In the genomic region with DNA sequence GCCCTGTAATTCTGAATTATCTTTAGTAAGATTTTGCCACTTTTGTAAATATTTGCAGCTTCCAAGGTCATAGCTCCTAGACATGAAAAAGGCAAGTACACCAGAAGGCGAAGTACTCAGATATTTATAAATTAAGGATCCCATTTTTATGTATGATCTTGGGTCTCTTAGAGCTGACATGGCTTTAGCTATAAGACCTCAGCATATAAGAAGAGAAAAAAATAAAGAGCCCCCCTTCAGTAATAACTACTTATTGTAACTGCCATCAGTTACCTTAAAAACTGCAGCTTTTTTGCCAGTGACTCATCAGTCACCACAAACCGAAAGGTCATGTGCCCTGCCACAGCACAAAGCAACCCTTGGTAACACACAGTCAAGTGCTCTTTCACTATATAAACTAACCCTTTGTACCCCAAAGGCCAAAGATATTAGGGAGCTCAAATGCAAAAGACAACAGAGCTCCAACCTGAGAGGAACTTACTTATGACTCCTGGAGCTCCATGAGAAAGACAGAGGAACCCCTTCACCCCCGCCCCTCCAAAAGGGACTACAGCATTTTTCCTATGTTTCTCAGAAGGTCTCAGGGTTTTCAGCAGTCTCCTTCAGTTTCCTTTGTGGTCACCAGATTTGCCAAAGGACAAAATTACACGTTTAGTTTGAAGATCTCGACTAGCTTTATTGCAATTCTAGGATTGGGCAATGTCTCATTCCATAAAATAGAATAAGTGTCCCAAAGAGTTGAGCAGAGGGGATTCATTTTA, we compare ENCODE assay signal across 1 cellular context.
TF ChIP-seq lines count a peak whose summit lies in the region.

No MANE protein-coding gene starts in this region.

TF ChIP-seq in GM12878, 131 proteins besides CTCF, POLR2A, EP300 and RAD21 (continued from another document):
- TF ChIP-seq, protein P1, sequence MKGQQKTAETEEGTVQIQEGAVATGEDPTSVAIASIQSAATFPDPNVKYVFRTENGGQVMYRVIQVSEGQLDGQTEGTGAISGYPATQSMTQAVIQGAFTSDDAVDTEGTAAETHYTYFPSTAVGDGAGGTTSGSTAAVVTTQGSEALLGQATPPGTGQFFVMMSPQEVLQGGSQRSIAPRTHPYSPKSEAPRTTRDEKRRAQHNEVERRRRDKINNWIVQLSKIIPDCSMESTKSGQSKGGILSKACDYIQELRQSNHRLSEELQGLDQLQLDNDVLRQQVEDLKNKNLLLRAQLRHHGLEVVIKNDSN (IDR thresholded peaks at IDR 0.05; ENCODE audit: borderline replicate concordance, extremely low read length, insufficient read depth, low read depth, low read length): peak; percentile 9
- TF ChIP-seq CBFB (IDR thresholded peaks at IDR 0.05; ENCODE audit: low read depth) (0 out of 2 replicates have a peak, but pooled peaks have one; percentile 44), YY1 (IDR thresholded peaks at IDR 0.05; ENCODE audit: low read depth, low read length) (no peak), MXI1 (IDR thresholded peaks at IDR 0.05; ENCODE audit: low read depth, low read length) (no peak), RELA (IDR thresholded peaks at IDR 0.05; ENCODE audit: borderline replicate concordance, partially characterized antibody) (no peak), SRF (IDR thresholded peaks at IDR 0.05; ENCODE audit: low read depth in 2 of 2, low read length in 2 of 2) (no peak), CHD2 (IDR thresholded peaks at IDR 0.05; ENCODE audit: borderline replicate concordance, low read depth, low read length) (0 out of 2 replicates have a peak, but pooled peaks have one; percentile 15), SMAD1 (IDR thresholded peaks at IDR 0.05; ENCODE audit: low read depth, partially characterized antibody) (no peak), JUNB (IDR thresholded peaks at IDR 0.05) (peak; percentile 8; the same call in 1 of the 2 replicates), EGR1 (IDR thresholded peaks at IDR 0.05; ENCODE audit: borderline replicate concordance in 1 of 2, low read depth in 2 of 2, low read length in 2 of 2) (no peak), HDGF (IDR thresholded peaks at IDR 0.05) (no peak), HCFC1 (IDR thresholded peaks at IDR 0.05; ENCODE audit: low read length) (no peak), HDAC2 (IDR thresholded peaks at IDR 0.05) (no peak), RBBP5 (conservative IDR thresholded peaks at IDR 0.05) (no peak), NR2C1 (IDR thresholded peaks at IDR 0.05) (no peak), BMI1 (IDR thresholded peaks at IDR 0.05; ENCODE audit: borderline replicate concordance) (no peak), MTA3 (IDR thresholded peaks at IDR 0.05; ENCODE audit: borderline replicate concordance, low read length) (no peak), SP1 (IDR thresholded peaks at IDR 0.05; ENCODE audit: low read depth, low read length) (no peak), RAD51 (IDR thresholded peaks at IDR 0.05) (peak; percentile 87), ATF7 (IDR thresholded peaks at IDR 0.05; ENCODE audit: low read depth) (no peak), RB1 (IDR thresholded peaks at IDR 0.05; ENCODE audit: borderline replicate concordance) (no peak), NFYA (IDR thresholded peaks at IDR 0.05; ENCODE audit: borderline replicate concordance, low read depth, low read length) (no peak), RFX5 (IDR thresholded peaks at IDR 0.05; ENCODE audit: low read depth, low read length) (0 out of 2 replicates have a peak, but pooled peaks have one; percentile 59), NBN (IDR thresholded peaks at IDR 0.05) (no peak), IKZF1 (conservative IDR thresholded peaks at IDR 0.05) (0 out of 2 replicates have a peak, but pooled peaks have one; percentile 14), IKZF2 (IDR thresholded peaks at IDR 0.05) (peak; percentile 30 to 38; a peak in 2 of 4 replicates), MTA2 (IDR thresholded peaks at IDR 0.05; ENCODE audit: low read depth) (peak; percentile 26; the same call in 1 of the 2 replicates), RUNX3 (IDR thresholded peaks at IDR 0.05; ENCODE audit: low read length) (peak; percentile 75)
- TF ChIP-seq, protein P2, sequence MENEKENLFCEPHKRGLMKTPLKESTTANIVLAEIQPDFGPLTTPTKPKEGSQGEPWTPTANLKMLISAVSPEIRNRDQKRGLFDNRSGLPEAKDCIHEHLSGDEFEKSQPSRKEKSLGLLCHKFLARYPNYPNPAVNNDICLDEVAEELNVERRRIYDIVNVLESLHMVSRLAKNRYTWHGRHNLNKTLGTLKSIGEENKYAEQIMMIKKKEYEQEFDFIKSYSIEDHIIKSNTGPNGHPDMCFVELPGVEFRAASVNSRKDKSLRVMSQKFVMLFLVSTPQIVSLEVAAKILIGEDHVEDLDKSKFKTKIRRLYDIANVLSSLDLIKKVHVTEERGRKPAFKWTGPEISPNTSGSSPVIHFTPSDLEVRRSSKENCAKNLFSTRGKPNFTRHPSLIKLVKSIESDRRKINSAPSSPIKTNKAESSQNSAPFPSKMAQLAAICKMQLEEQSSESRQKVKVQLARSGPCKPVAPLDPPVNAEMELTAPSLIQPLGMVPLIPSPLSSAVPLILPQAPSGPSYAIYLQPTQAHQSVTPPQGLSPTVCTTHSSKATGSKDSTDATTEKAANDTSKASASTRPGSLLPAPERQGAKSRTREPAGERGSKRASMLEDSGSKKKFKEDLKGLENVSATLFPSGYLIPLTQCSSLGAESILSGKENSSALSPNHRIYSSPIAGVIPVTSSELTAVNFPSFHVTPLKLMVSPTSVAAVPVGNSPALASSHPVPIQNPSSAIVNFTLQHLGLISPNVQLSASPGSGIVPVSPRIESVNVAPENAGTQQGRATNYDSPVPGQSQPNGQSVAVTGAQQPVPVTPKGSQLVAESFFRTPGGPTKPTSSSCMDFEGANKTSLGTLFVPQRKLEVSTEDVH (IDR thresholded peaks at IDR 0.05; ENCODE audit: low read depth, partially characterized antibody): no peak
- TF ChIP-seq, protein P3, sequence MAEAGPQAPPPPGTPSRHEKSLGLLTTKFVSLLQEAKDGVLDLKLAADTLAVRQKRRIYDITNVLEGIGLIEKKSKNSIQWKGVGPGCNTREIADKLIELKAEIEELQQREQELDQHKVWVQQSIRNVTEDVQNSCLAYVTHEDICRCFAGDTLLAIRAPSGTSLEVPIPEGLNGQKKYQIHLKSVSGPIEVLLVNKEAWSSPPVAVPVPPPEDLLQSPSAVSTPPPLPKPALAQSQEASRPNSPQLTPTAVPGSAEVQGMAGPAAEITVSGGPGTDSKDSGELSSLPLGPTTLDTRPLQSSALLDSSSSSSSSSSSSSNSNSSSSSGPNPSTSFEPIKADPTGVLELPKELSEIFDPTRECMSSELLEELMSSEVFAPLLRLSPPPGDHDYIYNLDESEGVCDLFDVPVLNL (IDR thresholded peaks at IDR 0.05; ENCODE audit: low read depth, low read length): no peak
- TF ChIP-seq, protein P4, sequence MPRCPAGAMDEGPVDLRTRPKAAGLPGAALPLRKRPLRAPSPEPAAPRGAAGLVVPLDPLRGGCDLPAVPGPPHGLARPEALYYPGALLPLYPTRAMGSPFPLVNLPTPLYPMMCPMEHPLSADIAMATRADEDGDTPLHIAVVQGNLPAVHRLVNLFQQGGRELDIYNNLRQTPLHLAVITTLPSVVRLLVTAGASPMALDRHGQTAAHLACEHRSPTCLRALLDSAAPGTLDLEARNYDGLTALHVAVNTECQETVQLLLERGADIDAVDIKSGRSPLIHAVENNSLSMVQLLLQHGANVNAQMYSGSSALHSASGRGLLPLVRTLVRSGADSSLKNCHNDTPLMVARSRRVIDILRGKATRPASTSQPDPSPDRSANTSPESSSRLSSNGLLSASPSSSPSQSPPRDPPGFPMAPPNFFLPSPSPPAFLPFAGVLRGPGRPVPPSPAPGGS (IDR thresholded peaks at IDR 0.05; ENCODE audit: borderline replicate concordance, insufficient read depth, low read depth, low read length, poor library complexity, severe bottlenecking): no peak
- TF ChIP-seq, protein P5, sequence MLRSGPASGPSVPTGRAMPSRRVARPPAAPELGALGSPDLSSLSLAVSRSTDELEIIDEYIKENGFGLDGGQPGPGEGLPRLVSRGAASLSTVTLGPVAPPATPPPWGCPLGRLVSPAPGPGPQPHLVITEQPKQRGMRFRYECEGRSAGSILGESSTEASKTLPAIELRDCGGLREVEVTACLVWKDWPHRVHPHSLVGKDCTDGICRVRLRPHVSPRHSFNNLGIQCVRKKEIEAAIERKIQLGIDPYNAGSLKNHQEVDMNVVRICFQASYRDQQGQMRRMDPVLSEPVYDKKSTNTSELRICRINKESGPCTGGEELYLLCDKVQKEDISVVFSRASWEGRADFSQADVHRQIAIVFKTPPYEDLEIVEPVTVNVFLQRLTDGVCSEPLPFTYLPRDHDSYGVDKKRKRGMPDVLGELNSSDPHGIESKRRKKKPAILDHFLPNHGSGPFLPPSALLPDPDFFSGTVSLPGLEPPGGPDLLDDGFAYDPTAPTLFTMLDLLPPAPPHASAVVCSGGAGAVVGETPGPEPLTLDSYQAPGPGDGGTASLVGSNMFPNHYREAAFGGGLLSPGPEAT (IDR thresholded peaks at IDR 0.05; ENCODE audit: low read depth): peak; percentile 52; the same call in 1 of the 2 replicates
- TF ChIP-seq, protein P6, sequence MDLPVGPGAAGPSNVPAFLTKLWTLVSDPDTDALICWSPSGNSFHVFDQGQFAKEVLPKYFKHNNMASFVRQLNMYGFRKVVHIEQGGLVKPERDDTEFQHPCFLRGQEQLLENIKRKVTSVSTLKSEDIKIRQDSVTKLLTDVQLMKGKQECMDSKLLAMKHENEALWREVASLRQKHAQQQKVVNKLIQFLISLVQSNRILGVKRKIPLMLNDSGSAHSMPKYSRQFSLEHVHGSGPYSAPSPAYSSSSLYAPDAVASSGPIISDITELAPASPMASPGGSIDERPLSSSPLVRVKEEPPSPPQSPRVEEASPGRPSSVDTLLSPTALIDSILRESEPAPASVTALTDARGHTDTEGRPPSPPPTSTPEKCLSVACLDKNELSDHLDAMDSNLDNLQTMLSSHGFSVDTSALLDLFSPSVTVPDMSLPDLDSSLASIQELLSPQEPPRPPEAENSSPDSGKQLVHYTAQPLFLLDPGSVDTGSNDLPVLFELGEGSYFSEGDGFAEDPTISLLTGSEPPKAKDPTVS (IDR thresholded peaks at IDR 0.05; ENCODE audit: low read depth, low read length): no peak
- TF ChIP-seq, protein P7, sequence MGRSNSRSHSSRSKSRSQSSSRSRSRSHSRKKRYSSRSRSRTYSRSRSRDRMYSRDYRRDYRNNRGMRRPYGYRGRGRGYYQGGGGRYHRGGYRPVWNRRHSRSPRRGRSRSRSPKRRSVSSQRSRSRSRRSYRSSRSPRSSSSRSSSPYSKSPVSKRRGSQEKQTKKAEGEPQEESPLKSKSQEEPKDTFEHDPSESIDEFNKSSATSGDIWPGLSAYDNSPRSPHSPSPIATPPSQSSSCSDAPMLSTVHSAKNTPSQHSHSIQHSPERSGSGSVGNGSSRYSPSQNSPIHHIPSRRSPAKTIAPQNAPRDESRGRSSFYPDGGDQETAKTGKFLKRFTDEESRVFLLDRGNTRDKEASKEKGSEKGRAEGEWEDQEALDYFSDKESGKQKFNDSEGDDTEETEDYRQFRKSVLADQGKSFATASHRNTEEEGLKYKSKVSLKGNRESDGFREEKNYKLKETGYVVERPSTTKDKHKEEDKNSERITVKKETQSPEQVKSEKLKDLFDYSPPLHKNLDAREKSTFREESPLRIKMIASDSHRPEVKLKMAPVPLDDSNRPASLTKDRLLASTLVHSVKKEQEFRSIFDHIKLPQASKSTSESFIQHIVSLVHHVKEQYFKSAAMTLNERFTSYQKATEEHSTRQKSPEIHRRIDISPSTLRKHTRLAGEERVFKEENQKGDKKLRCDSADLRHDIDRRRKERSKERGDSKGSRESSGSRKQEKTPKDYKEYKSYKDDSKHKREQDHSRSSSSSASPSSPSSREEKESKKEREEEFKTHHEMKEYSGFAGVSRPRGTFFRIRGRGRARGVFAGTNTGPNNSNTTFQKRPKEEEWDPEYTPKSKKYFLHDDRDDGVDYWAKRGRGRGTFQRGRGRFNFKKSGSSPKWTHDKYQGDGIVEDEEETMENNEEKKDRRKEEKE (IDR thresholded peaks at IDR 0.05): no peak
- TF ChIP-seq, protein P8, sequence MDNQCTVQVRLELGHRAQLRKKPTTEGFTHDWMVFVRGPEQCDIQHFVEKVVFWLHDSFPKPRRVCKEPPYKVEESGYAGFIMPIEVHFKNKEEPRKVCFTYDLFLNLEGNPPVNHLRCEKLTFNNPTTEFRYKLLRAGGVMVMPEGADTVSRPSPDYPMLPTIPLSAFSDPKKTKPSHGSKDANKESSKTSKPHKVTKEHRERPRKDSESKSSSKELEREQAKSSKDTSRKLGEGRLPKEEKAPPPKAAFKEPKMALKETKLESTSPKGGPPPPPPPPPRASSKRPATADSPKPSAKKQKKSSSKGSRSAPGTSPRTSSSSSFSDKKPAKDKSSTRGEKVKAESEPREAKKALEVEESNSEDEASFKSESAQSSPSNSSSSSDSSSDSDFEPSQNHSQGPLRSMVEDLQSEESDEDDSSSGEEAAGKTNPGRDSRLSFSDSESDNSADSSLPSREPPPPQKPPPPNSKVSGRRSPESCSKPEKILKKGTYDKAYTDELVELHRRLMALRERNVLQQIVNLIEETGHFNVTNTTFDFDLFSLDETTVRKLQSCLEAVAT (IDR thresholded peaks at IDR 0.05): peak; percentile 29; the same call in 1 of the 2 replicates
- TF ChIP-seq, protein P9, sequence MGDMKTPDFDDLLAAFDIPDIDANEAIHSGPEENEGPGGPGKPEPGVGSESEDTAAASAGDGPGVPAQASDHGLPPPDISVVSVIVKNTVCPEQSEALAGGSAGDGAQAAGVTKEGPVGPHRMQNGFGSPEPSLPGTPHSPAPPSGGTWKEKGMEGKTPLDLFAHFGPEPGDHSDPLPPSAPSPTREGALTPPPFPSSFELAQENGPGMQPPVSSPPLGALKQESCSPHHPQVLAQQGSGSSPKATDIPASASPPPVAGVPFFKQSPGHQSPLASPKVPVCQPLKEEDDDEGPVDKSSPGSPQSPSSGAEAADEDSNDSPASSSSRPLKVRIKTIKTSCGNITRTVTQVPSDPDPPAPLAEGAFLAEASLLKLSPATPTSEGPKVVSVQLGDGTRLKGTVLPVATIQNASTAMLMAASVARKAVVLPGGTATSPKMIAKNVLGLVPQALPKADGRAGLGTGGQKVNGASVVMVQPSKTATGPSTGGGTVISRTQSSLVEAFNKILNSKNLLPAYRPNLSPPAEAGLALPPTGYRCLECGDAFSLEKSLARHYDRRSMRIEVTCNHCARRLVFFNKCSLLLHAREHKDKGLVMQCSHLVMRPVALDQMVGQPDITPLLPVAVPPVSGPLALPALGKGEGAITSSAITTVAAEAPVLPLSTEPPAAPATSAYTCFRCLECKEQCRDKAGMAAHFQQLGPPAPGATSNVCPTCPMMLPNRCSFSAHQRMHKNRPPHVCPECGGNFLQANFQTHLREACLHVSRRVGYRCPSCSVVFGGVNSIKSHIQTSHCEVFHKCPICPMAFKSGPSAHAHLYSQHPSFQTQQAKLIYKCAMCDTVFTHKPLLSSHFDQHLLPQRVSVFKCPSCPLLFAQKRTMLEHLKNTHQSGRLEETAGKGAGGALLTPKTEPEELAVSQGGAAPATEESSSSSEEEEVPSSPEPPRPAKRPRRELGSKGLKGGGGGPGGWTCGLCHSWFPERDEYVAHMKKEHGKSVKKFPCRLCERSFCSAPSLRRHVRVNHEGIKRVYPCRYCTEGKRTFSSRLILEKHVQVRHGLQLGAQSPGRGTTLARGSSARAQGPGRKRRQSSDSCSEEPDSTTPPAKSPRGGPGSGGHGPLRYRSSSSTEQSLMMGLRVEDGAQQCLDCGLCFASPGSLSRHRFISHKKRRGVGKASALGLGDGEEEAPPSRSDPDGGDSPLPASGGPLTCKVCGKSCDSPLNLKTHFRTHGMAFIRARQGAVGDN (IDR thresholded peaks at IDR 0.05): 0 out of 2 replicates have a peak, but pooled peaks have one; percentile 36
